7 cellular contexts compared by ENCODE assay signal in the genomic region with DNA sequence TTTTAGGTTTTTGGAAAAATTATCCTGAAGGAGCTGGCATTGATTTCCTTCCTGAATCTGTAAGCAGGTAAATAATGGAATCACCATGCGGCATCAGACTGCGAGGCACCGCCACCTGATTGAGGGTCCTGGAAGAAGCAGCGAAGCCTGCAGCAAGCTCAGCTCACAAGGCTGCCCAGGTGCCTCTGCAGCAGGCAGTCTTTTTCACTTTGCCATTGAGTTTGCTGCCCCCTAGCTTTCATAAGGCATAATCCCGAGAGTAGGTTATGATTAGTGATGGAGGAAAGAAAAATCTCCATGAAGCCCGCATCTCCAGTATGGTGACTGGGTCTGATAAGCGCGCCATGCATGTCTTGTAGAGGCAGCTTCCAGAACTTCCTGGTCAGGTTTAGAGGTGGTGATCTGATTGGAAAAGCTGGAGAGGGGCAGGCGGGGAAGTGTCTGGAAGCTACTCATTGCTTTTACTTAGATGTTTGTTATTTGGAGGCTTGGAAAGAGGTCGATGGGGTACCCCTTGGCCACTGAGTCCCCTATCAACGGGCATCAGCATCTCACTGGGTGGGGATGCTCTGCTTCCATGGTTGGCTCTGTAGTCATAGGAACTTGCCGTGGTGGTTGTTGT. TPM values are rescaled to one million over a fixed set of nuclear protein-coding genes. Genes with fewer than 3 reads are reported as not detected.
DNase-seq lines count a peak whose midpoint lies in the region; ATAC-seq and TF ChIP-seq lines count a peak whose summit lies in the region.

No MANE protein-coding gene starts in this region.

- H3K27ac ChIP-seq in H9 (ENCODE audit: insufficient read length, low read depth, low read length): no peak overlapping the region

- no peaks in the 10 kb centered on the region for H3K23me2 ChIP-seq in H9 (ENCODE audit: insufficient read length, low read depth, low read length, poor library complexity, severe bottlenecking)

- peaks cover 2% of the 10 kb centered on the region in 2 experiments; a peak in 2 of 4 replicates for H3K4me1 Mint-ChIP-seq in H9
- no peaks in the 10 kb centered on the region for H3K4me1 Mint-ChIP-seq in activated CD4-positive, alpha-beta memory T cell treated with anti-CD3 and anti-CD28 coated beads, Interleukin-2, amount 10 ng/mL, durations not matched to agents 7 days and 5 days

- no peak overlapping the region for H3K4ac ChIP-seq in H9 (ENCODE audit: low read depth, low read length)

- no peak overlapping the region for H3T11ph ChIP-seq in H9 (ENCODE audit: low read length)

- H3K4me2 ChIP-seq in H9 (ENCODE audit: insufficient read depth, insufficient read length, low read length): no peak overlapping the region

- H3K56ac ChIP-seq in H9 (ENCODE audit: insufficient read length, low read depth, low read length): no peak overlapping the region

- no peak overlapping the region for H2BK12ac ChIP-seq in H9 (ENCODE audit: insufficient read length, low read depth, low read length)

- H4K8ac ChIP-seq in H9 (replicated peaks; ENCODE audit: insufficient read length, low read depth, low read length): no peak overlapping the region

- no peak overlapping the region for H2BK20ac ChIP-seq in H9 (ENCODE audit: low read depth, low read length, poor library complexity, severe bottlenecking)

- H3K23ac ChIP-seq in H9 (ENCODE audit: insufficient read length, low read depth, low read length): no peak overlapping the region

- no peak overlapping the region for H3K4me3 ChIP-seq in fibroblast of villous mesenchyme (ENCODE audit: low read depth, low read length)

- DNase-seq in Daoy (ENCODE audit: low read depth) (peak; percentile 84), H9 (peak; percentile 82), NCI-H2227 (lab: John Stamatoyannopoulos, UW; ENCODE audit: unreplicated experiment) (peak; percentile 80), fibroblast of villous mesenchyme (ENCODE audit: low read depth) (peak; percentile 48), occipital lobe (lab: John Stamatoyannopoulos, UW) (peak; percentile 16)
- peak; percentile 38 for DNase-seq in activated CD4-positive, alpha-beta memory T cell treated with anti-CD3 and anti-CD28 coated beads, Interleukin-2, amount 10 ng/mL, durations not matched to agents 7 days and 5 days

- no peak overlapping the region for H4K5ac ChIP-seq in H9 (ENCODE audit: insufficient read length, low read depth, low read length)

- no peak for ATAC-seq in HG03520 (IDR thresholded peaks at IDR 0.05; ENCODE audit: unreplicated experiment)

- H3K27ac Mint-ChIP-seq in H9: no peak overlapping the region
- no peak overlapping the region for H3K27ac Mint-ChIP-seq in activated CD4-positive, alpha-beta memory T cell treated with anti-CD3 and anti-CD28 coated beads, Interleukin-2, amount 10 ng/mL, durations not matched to agents 7 days and 5 days

- H2AK5ac ChIP-seq in H9 (ENCODE audit: insufficient read length, low read length): no peak overlapping the region

- H2BK120ac ChIP-seq in H9 (ENCODE audit: low read depth, low read length, poor library complexity, severe bottlenecking): no peak overlapping the region

- no peaks in the 10 kb centered on the region for H3K4me1 ChIP-seq in H9 (ENCODE audit: insufficient read depth, low read length)

- H4K91ac ChIP-seq in H9 (ENCODE audit: insufficient read length, low read depth, low read length): no peak overlapping the region

- H3K9me3 ChIP-seq in H9 (ENCODE audit: control insufficient read depth, low read depth, low read length): no peaks in the 10 kb centered on the region

- H3K4me3 Mint-ChIP-seq in H9: no peak overlapping the region
- H3K4me3 Mint-ChIP-seq in activated CD4-positive, alpha-beta memory T cell treated with anti-CD3 and anti-CD28 coated beads, Interleukin-2, amount 10 ng/mL, durations not matched to agents 7 days and 5 days: no peak overlapping the region

- H2BK15ac ChIP-seq in H9 (ENCODE audit: low read depth, low read length): no peak overlapping the region

- no peak overlapping the region for H2BK5ac ChIP-seq in H9 (ENCODE audit: insufficient read length, low read length)

- CTCF ChIA-PET in activated CD4-positive, alpha-beta memory T cell treated with anti-CD3 and anti-CD28 coated beads, Interleukin-2, amount 10 ng/mL, durations not matched to agents 7 days and 5 days (lab: Charles Lee): interaction anchor here (0.6 to 6.2 kb wide), 30 partner anchors 8 to 1985 kb away, joined by 3 to 82 read pairs (median 4); no protein-coding TSS in a partner anchor

- no peaks in the 10 kb centered on the region for H3K79me2 ChIP-seq in H9 (ENCODE audit: insufficient read depth, low read length)

- no peak overlapping the region for H3K9ac ChIP-seq in H9 (ENCODE audit: extremely low read depth, insufficient read length, low read length)

- no peak overlapping the region for H3K14ac ChIP-seq in H9 (ENCODE audit: insufficient read depth, low read length)

- peaks cover 12% of the 10 kb centered on the region for H3K27me3 Mint-ChIP-seq in H9 (ENCODE audit: low read depth)
- peaks cover 17% of the 10 kb centered on the region for H3K27me3 Mint-ChIP-seq in activated CD4-positive, alpha-beta memory T cell treated with anti-CD3 and anti-CD28 coated beads, Interleukin-2, amount 10 ng/mL, durations not matched to agents 7 days and 5 days

- no peaks in the 10 kb centered on the region for H4K20me1 ChIP-seq in H9 (ENCODE audit: control insufficient read depth, insufficient read depth, insufficient read length)

- no CpG with 5 or more reads among the region's 12 CpGs for WGBS in H9 (ENCODE audit: extremely low coverage, insufficient read length, low lambda C conversion rate)

- H3K9me3 Mint-ChIP-seq in H9: no peaks in the 10 kb centered on the region
- H3K9me3 Mint-ChIP-seq in activated CD4-positive, alpha-beta memory T cell treated with anti-CD3 and anti-CD28 coated beads, Interleukin-2, amount 10 ng/mL, durations not matched to agents 7 days and 5 days: no peaks in the 10 kb centered on the region

- no peak overlapping the region for H3K18ac ChIP-seq in H9 (ENCODE audit: insufficient read length, low read depth, low read length)

- TF ChIP-seq CTCF in H9 (conservative IDR thresholded peaks at IDR 0.05) (peak; percentile 83), fibroblast of villous mesenchyme (IDR thresholded peaks at IDR 0.05; ENCODE audit: insufficient read depth, low read depth, low read length) (peak; percentile 76)

- no peaks in the 10 kb centered on the region for H3K79me1 ChIP-seq in H9 (ENCODE audit: insufficient read depth, low read depth, low read length, poor library complexity, severe bottlenecking)

- H3K36me3 Mint-ChIP-seq in H9 (ENCODE audit: insufficient read depth in 1 of 3, low read depth in 3 of 3): no peaks in the 10 kb centered on the region
- no peaks in the 10 kb centered on the region for H3K36me3 Mint-ChIP-seq in activated CD4-positive, alpha-beta memory T cell treated with anti-CD3 and anti-CD28 coated beads, Interleukin-2, amount 10 ng/mL, durations not matched to agents 7 days and 5 days (ENCODE audit: low read depth)

- POLR2A ChIA-PET in activated CD4-positive, alpha-beta memory T cell treated with anti-CD3 and anti-CD28 coated beads, Interleukin-2, amount 10 ng/mL, durations not matched to agents 7 days and 5 days (lab: Charles Lee): no interaction called here

- H2AFZ ChIP-seq in H9 (ENCODE audit: low read length): no peak overlapping the region

- no peaks in the 10 kb centered on the region for H3K27me3 ChIP-seq in H9 (ENCODE audit: insufficient read depth, low read length)

RNA-seq across cellular contexts. Expression of a gene that starts 26.7 kb away (rescaled TPM):
- under 0.01 TPM in 1 of 2 replicates, not detected in the other for total RNA-seq in Daoy (2014; rRNA removed; shearing (Covaris generic))
- total RNA-seq in H9 (2021): not detected in 2 replicates
- not detected for total RNA-seq in activated CD4-positive, alpha-beta memory T cell treated with anti-CD3 and anti-CD28 coated beads, Interleukin-2, amount 10 ng/mL, durations not matched to agents 7 days and 5 days
- total RNA-seq in fibroblast of villous mesenchyme: not detected in 2 replicates
- not detected for total RNA-seq in occipital lobe

Comparison
In these comparisons a context has a peak if more than half of its experiments do, and no peak if none do; other contexts are left out.
1. DNase-seq: peak in every context shown above with its lines; median percentile 84 in Daoy; 82 in H9; 80 in NCI-H2227; 48 in fibroblast of villous mesenchyme; 38 in activated CD4-positive, alpha-beta memory T cell treated with anti-CD3 and anti-CD28 coated beads, Interleukin-2, amount 10 ng/mL, durations not matched to agents 7 days and 5 days; 16 in occipital lobe.